21 cellular contexts compared by ENCODE assay signal in genomic region chr21:31898898-31899630, GRCh38. TPM values are rescaled to one million over a fixed set of nuclear protein-coding genes. Genes with fewer than 3 reads are reported as not detected.
DNase-seq lines count a peak whose midpoint lies in the region; ATAC-seq and TF ChIP-seq lines count a peak whose summit lies in the region.
"Had no signal": no experiment of that assay in that cellular context is flagged by ENCODE, and none has a peak within 500 bp of the region (broad histone marks: within the 10 kb centered on the region; RNA-seq: fewer than 3 reads in every experiment).

No MANE protein-coding gene starts in this region.

- no peaks in the 10 kb centered on the region for H3K9me2 ChIP-seq in GM23248 (ENCODE audit: insufficient read depth)

- H3K27ac Mint-ChIP-seq in T-helper 17 cell, result peak overlapping the region; percentile 69
- no peak overlapping the region for H3K27ac Mint-ChIP-seq in activated T-helper 2 cell treated with anti-CD3 and anti-CD28 coated beads, Interferon-gamma antibody, Interleukin-2, Interleukin-4, amounts not matched to agents 10 μg/mL and 5 μg/mL and 100 μg/mL, durations not matched to agents 14 hours and 24 hours and 36 hours
- H3K27ac Mint-ChIP-seq: activated naive CD8-positive, alpha-beta T cell treated with anti-CD3 and anti-CD28 coated beads for 36 hours; activated T-cell treated with anti-CD3 and anti-CD28 coated beads, Interleukin-2, amount 50 U/mL, for 72 hours; endodermal cell; stimulated activated memory B cell treated with anti-CD40 and anti-IgM and Interleukin-4, amounts not matched to agents 10 μg/mL and 1 μg/mL and 100 μg/mL, for 72 hours had no signal

- H2BK120ac ChIP-seq in mesenchymal stem cell (ENCODE audit: low read depth, low read length), result no peak overlapping the region

- no peaks in the 10 kb centered on the region for H3K9me3 Mint-ChIP-seq in activated T-helper 2 cell treated with anti-CD3 and anti-CD28 coated beads, Interferon-gamma antibody, Interleukin-2, Interleukin-4, amounts not matched to agents 10 μg/mL and 5 μg/mL and 100 μg/mL, durations not matched to agents 14 hours and 24 hours and 36 hours
- H3K9me3 Mint-ChIP-seq: activated naive CD8-positive, alpha-beta T cell treated with anti-CD3 and anti-CD28 coated beads for 36 hours; activated T-cell treated with anti-CD3 and anti-CD28 coated beads, Interleukin-2, amount 50 U/mL, for 72 hours; brain; endodermal cell; stimulated activated memory B cell treated with anti-CD40 and anti-IgM and Interleukin-4, amounts not matched to agents 10 μg/mL and 1 μg/mL and 100 μg/mL, for 72 hours had no signal

- H4K20me1 ChIP-seq in GM23248 (ENCODE audit: insufficient read depth) (no peaks in the 10 kb centered on the region), smooth muscle cell (ENCODE audit: low read depth) (peaks cover 10% of the 10 kb centered on the region)

- H3K79me1 ChIP-seq in mesenchymal stem cell (replicated peaks; ENCODE audit: low read length, poor library complexity, severe bottlenecking), result no peaks in the 10 kb centered on the region

- H3K27me3 ChIP-seq in GM23248 (replicated peaks; ENCODE audit: insufficient read depth) (no peaks in the 10 kb centered on the region), mesenchymal stem cell (ENCODE audit: control insufficient read depth in 1 of 2, insufficient read depth in 1 of 2, low read length in 2 of 2) (no peaks in the 10 kb centered on the region), smooth muscle cell (ENCODE audit: low read depth) (no peaks in the 10 kb centered on the region)
- H3K27me3 ChIP-seq: sigmoid colon had no signal

- H3K23ac ChIP-seq in mesenchymal stem cell (ENCODE audit: low read length in 2 of 2), result no peak overlapping the region

- H3K18ac ChIP-seq in mesenchymal stem cell (ENCODE audit: low read depth in 1 of 2, low read length in 2 of 2), result no peak overlapping the region

- H3K4me3 ChIP-seq in GM23248, result no peak overlapping the region
- H3K4me3 ChIP-seq in mesenchymal stem cell (ENCODE audit: insufficient read depth in 1 of 2, low read depth in 1 of 2, low read length in 2 of 2), result no peak overlapping the region
- no peak overlapping the region for H3K4me3 ChIP-seq in smooth muscle cell
- H3K4me3 ChIP-seq: coronary artery, heart right ventricle, sigmoid colon had no signal

- H2AFZ ChIP-seq in GM23248 (peak overlapping the region; percentile 7; the same call in 1 of the 2 replicates), mesenchymal stem cell (ENCODE audit: low read depth, low read length) (no peak overlapping the region), smooth muscle cell (ENCODE audit: low read depth) (no peak overlapping the region)

- H3F3A ChIP-seq in GM23248 (ENCODE audit: insufficient read depth) (no peaks in the 10 kb centered on the region), smooth muscle cell (ENCODE audit: low read depth) (peaks cover 9% of the 10 kb centered on the region)

- H3K14ac ChIP-seq in mesenchymal stem cell (ENCODE audit: low read length in 2 of 2), result no peak overlapping the region

- H3K4me2 ChIP-seq in GM23248 (ENCODE audit: unreplicated experiment), result no peak overlapping the region
- no peak overlapping the region for H3K4me2 ChIP-seq in mesenchymal stem cell (ENCODE audit: low read length, poor library complexity, severe bottlenecking)
- H3K4me2 ChIP-seq in smooth muscle cell, result peak overlapping the region; percentile 29

- peaks cover 2% of the 10 kb centered on the region for H3K27me3 Mint-ChIP-seq in T-helper 17 cell
- H3K27me3 Mint-ChIP-seq in activated T-helper 2 cell treated with anti-CD3 and anti-CD28 coated beads, Interferon-gamma antibody, Interleukin-2, Interleukin-4, amounts not matched to agents 10 μg/mL and 5 μg/mL and 100 μg/mL, durations not matched to agents 14 hours and 24 hours and 36 hours (ENCODE audit: low read depth), result no peaks in the 10 kb centered on the region
- H3K27me3 Mint-ChIP-seq: brain had no signal

- no peaks in the 10 kb centered on the region for H3K36me3 Mint-ChIP-seq in T-helper 17 cell (ENCODE audit: low read depth)
- H3K36me3 Mint-ChIP-seq in activated T-helper 2 cell treated with anti-CD3 and anti-CD28 coated beads, Interferon-gamma antibody, Interleukin-2, Interleukin-4, amounts not matched to agents 10 μg/mL and 5 μg/mL and 100 μg/mL, durations not matched to agents 14 hours and 24 hours and 36 hours (ENCODE audit: low read depth), result no peaks in the 10 kb centered on the region
- H3K36me3 Mint-ChIP-seq: activated naive CD8-positive, alpha-beta T cell treated with anti-CD3 and anti-CD28 coated beads for 36 hours; stimulated activated memory B cell treated with anti-CD40 and anti-IgM and Interleukin-4, amounts not matched to agents 10 μg/mL and 1 μg/mL and 100 μg/mL, for 72 hours had no signal

- no peak overlapping the region for H2AK5ac ChIP-seq in mesenchymal stem cell (ENCODE audit: low read length, severe bottlenecking)

- H3K79me2 ChIP-seq in GM23248 (ENCODE audit: insufficient read depth) (no peaks in the 10 kb centered on the region), smooth muscle cell (ENCODE audit: low read depth) (peaks cover 74% of the 10 kb centered on the region)

- H2BK15ac ChIP-seq in mesenchymal stem cell (ENCODE audit: low read depth, poor library complexity, severe bottlenecking), result no peak overlapping the region

- H3K27ac ChIP-seq in GM23248 (no peak overlapping the region), mesenchymal stem cell (ENCODE audit: low read length, poor library complexity, severe bottlenecking) (no peak overlapping the region), smooth muscle cell (ENCODE audit: low read depth) (peak overlapping the region; percentile 9)
- H3K27ac ChIP-seq: coronary artery, heart right ventricle, RWPE1 had no signal

- no peak overlapping the region for H4K91ac ChIP-seq in mesenchymal stem cell (ENCODE audit: low read length)

- no peak overlapping the region for H4K8ac ChIP-seq in mesenchymal stem cell (ENCODE audit: low read length)

- H3K9me3 ChIP-seq in GM23248 (ENCODE audit: low read depth) (no peaks in the 10 kb centered on the region), T-helper 17 cell (ENCODE audit: control insufficient read depth, low read length, poor library complexity, severe bottlenecking) (no peaks in the 10 kb centered on the region), mesenchymal stem cell (ENCODE audit: control insufficient read depth, low read length) (no peaks in the 10 kb centered on the region), smooth muscle cell (replicated peaks; ENCODE audit: low read depth) (no peaks in the 10 kb centered on the region)
- H3K9me3 ChIP-seq: heart right ventricle, sigmoid colon had no signal

- intact Hi-C loops in activated T-helper 2 cell treated with anti-CD3 and anti-CD28 coated beads, Interferon-gamma antibody, Interleukin-2, Interleukin-4, amounts not matched to agents 10 μg/mL and 5 μg/mL and 100 μg/mL, durations not matched to agents 14 hours and 24 hours and 36 hours (cut with micrococcal nuclease), result no loop called here

- no peak overlapping the region for H2BK12ac ChIP-seq in mesenchymal stem cell (ENCODE audit: low read length in 2 of 2)

- H3K9ac ChIP-seq in GM23248 (no peak overlapping the region), mesenchymal stem cell (ENCODE audit: low read length) (no peak overlapping the region), smooth muscle cell (ENCODE audit: low read depth) (no peak overlapping the region)

- ATAC-seq in T-helper 17 cell, result peak; percentile 39
- ATAC-seq in GM18511 (IDR thresholded peaks at IDR 0.05; ENCODE audit: unreplicated experiment), result no peak
- ATAC-seq: activated T-cell treated with anti-CD3 and anti-CD28 coated beads, Interleukin-2, amount 50 U/mL, for 72 hours; heart right ventricle; stimulated activated memory B cell treated with anti-CD40 and anti-IgM and Interleukin-4, amounts not matched to agents 10 μg/mL and 1 μg/mL and 100 μg/mL, for 72 hours had no signal

- WGBS in GM23248 (ENCODE audit: low coverage in 1 of 2, low lambda C conversion rate in 2 of 2, missing lambda C conversion rate in 2 of 2), 2 experiments, result 23 to 29% methylated on average over 9 of the region's 9 CpGs
- WGBS in mesenchymal stem cell, result 11% methylated on average over 4 of the region's 9 CpGs
- WGBS in smooth muscle cell (ENCODE audit: low lambda C conversion rate), result 32% methylated on average over 9 of the region's 9 CpGs

- H3K4me1 ChIP-seq in GM23248 (ENCODE audit: insufficient read depth) (0 out of 2 replicates have a peak, but pooled peaks cover 3% of the 10 kb centered on the region), mesenchymal stem cell (ENCODE audit: control insufficient read depth, insufficient read depth, low read depth, low read length) (no peaks in the 10 kb centered on the region), smooth muscle cell (ENCODE audit: low read depth) (no peaks in the 10 kb centered on the region)
- H3K4me1 ChIP-seq: heart right ventricle had no signal

- in situ Hi-C loops in GM23248 (cut with MboI), result no loop called here

- no peak overlapping the region for H3K4ac ChIP-seq in mesenchymal stem cell (ENCODE audit: low read depth in 1 of 2, low read length in 2 of 2)

- no peak for DNase-seq in GM23248
- DNase-seq in T-helper 17 cell, result no peak
- peak; percentile 26 for DNase-seq in mesenchymal stem cell
- no peak for DNase-seq in smooth muscle cell (lab: John Stamatoyannopoulos, UW; ENCODE audit: unreplicated experiment)
- DNase-seq in activated gamma-delta T cell treated with Interleukin-2 at 50 U/mL for 16 hours, result no peak
- no peak for DNase-seq in activated T-helper 2 cell treated with anti-CD3 and anti-CD28 coated beads, Interferon-gamma antibody, Interleukin-2, Interleukin-4, amounts not matched to agents 10 μg/mL and 5 μg/mL and 100 μg/mL, durations not matched to agents 14 hours and 24 hours and 36 hours (ENCODE audit: low spot score)
- DNase-seq: activated CD4-positive, alpha-beta T cell treated with anti-CD3 and anti-CD28 coated beads for 1 hour; activated naive CD8-positive, alpha-beta T cell treated with anti-CD3 and anti-CD28 coated beads for 36 hours; activated T-cell treated with anti-CD3 and anti-CD28 coated beads, Interleukin-2, amount 50 U/mL, for 72 hours; endodermal cell; heart right ventricle; NCI-H1417 treated with DMSO at 0.1 percent for 48 hours; NCI-H510A; sigmoid colon had no signal

- H3K4me1 Mint-ChIP-seq in T-helper 17 cell, result peaks cover 14% of the 10 kb centered on the region
- no peaks in the 10 kb centered on the region for H3K4me1 Mint-ChIP-seq in activated T-helper 2 cell treated with anti-CD3 and anti-CD28 coated beads, Interferon-gamma antibody, Interleukin-2, Interleukin-4, amounts not matched to agents 10 μg/mL and 5 μg/mL and 100 μg/mL, durations not matched to agents 14 hours and 24 hours and 36 hours (ENCODE audit: low read depth)
- H3K4me1 Mint-ChIP-seq: stimulated activated memory B cell treated with anti-CD40 and anti-IgM and Interleukin-4, amounts not matched to agents 10 μg/mL and 1 μg/mL and 100 μg/mL, for 72 hours had no signal

- H3K36me3 ChIP-seq in GM23248 (ENCODE audit: low read depth), result no peaks in the 10 kb centered on the region
- no peaks in the 10 kb centered on the region for H3K36me3 ChIP-seq in mesenchymal stem cell (ENCODE audit: control insufficient read depth in 1 of 2, insufficient read depth in 2 of 2, low read depth in 1 of 2, low read length in 2 of 2)
- no peaks in the 10 kb centered on the region for H3K36me3 ChIP-seq in smooth muscle cell (ENCODE audit: low read depth)
- H3K36me3 ChIP-seq: heart right ventricle, sigmoid colon had no signal

- TF ChIP-seq CTCF in smooth muscle cell (IDR thresholded peaks at IDR 0.05; ENCODE audit: borderline replicate concordance, insufficient read depth, poor library complexity, severe bottlenecking), result no peak

- H3K4me3 Mint-ChIP-seq in T-helper 17 cell, result peak overlapping the region; percentile 5
- no peak overlapping the region for H3K4me3 Mint-ChIP-seq in activated T-helper 2 cell treated with anti-CD3 and anti-CD28 coated beads, Interferon-gamma antibody, Interleukin-2, Interleukin-4, amounts not matched to agents 10 μg/mL and 5 μg/mL and 100 μg/mL, durations not matched to agents 14 hours and 24 hours and 36 hours (ENCODE audit: low read depth)
- H3K4me3 Mint-ChIP-seq: activated naive CD8-positive, alpha-beta T cell treated with anti-CD3 and anti-CD28 coated beads for 36 hours; activated T-cell treated with anti-CD3 and anti-CD28 coated beads, Interleukin-2, amount 50 U/mL, for 72 hours; brain; endodermal cell; stimulated activated memory B cell treated with anti-CD40 and anti-IgM and Interleukin-4, amounts not matched to agents 10 μg/mL and 1 μg/mL and 100 μg/mL, for 72 hours had no signal

- H2BK5ac ChIP-seq in mesenchymal stem cell (ENCODE audit: low read depth, low read length, poor library complexity, severe bottlenecking), result no peak overlapping the region

RNA-seq across cellular contexts. Expression of gene HUNK, which starts 26.2 kb away (rescaled TPM):
- total RNA-seq in GM23248 (2014; rRNA removed; shearing (Covaris generic)), result 1.3 and 2.5 TPM in 2 replicates
- polyA plus RNA-seq in GM23248 (2016; fragmentation: Nextera tagmentation; extraction: Ambion mirVana), result 0.30 and 0.32 TPM in 2 replicates
- total RNA-seq in T-helper 17 cell, result 1 to 10 TPM in 1 of 2 donors, under 1 TPM in 1; 0.81 to 1.3 TPM
- polyA plus RNA-seq in mesenchymal stem cell (2013, experiment 1 of 2), result 0.46 TPM
- 0.52 TPM for polyA plus RNA-seq in mesenchymal stem cell (2013, experiment 2 of 2)
- total RNA-seq in smooth muscle cell, result 5.5 and 8.6 TPM in 2 replicates
- polyA plus RNA-seq in smooth muscle cell, result 7.0 and 11.6 TPM in 2 replicates
- 0.43 and 0.55 TPM in 2 replicates for total RNA-seq in activated T-helper 2 cell treated with anti-CD3 and anti-CD28 coated beads, Interferon-gamma antibody, Interleukin-2, Interleukin-4, amounts not matched to agents 10 μg/mL and 5 μg/mL and 100 μg/mL, durations not matched to agents 14 hours and 24 hours and 36 hours
- total RNA-seq: MCF 10A, myocyte had no signal
